18 cellular contexts compared by ENCODE assay signal in the genomic region with DNA sequence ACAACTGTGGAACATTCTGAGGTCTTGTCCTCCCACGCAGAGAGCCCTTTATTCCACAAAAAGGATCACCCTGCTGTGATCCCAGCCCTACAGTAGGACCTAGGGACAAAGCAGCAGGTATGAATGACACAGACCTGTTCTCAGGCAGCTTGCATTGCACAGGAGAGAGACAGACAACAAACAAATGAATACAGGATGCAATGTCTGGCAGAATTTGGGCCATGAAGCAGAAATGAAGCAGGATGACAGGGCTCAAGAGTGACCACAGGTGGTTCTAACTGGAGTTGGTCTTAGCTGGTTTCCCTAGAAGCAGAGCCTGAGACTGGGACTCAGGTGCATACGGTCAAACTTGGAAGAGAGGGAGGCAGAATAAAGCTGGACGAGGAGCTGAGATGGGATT.
A peak's percentile ranks its signal among the peaks of the same experiment; 100 is the strongest.
DNase-seq lines count a peak whose midpoint lies in the region; ATAC-seq, FAIRE-seq and TF ChIP-seq lines count a peak whose summit lies in the region.
"Had no signal": no experiment of that assay in that cellular context is flagged by ENCODE, and none has a peak within 500 bp of the region (broad histone marks: within the 10 kb centered on the region; RNA-seq: fewer than 3 reads in every experiment).

No MANE protein-coding gene starts in this region.

- no peak overlapping the region for H3K4me3 ChIP-seq in mesendoderm (ENCODE audit: low read length)
- H3K4me3 ChIP-seq: BLaER1 treated with 17β-estradiol and CSF1 and Interleukin-3, amounts not matched to agents 10 nM and 100 nM; GM12878; GM23248 had no signal

- peak overlapping the region; percentile 37 for H3K27ac Mint-ChIP-seq in nephron progenitor cell
- H3K27ac Mint-ChIP-seq: B cell; CD8-positive, alpha-beta T cell had no signal

- H4K5ac ChIP-seq in mesendoderm (ENCODE audit: low read length), result no peak overlapping the region

- DNase-seq in G401 (ENCODE audit: low spot score) (peak; percentile 59), NCI-H69 (lab: John Stamatoyannopoulos, UW) (peak; percentile 32), cerebellum (ENCODE audit: low spot score) (peak; percentile 55), nephron progenitor cell (no peak), mesendoderm (no peak), GM12892 (ENCODE audit: insufficient read length) (no peak)
- DNase-seq: 8988T; Calu3; CD8-positive, alpha-beta T cell; DMS79 treated with DMSO at 0.1 percent for 48 hours; GM23248; HCEC 1CT; IMR-90 had no signal

- no peak for TF ChIP-seq CTCF in nephron progenitor cell (IDR thresholded peaks at IDR 0.05)

- no peaks in the 10 kb centered on the region for H3K79me1 ChIP-seq in mesendoderm (ENCODE audit: low read length)

- no peak overlapping the region for H2BK5ac ChIP-seq in mesendoderm (ENCODE audit: low read length)

- ATAC-seq in HG03565 (IDR thresholded peaks at IDR 0.05; ENCODE audit: unreplicated experiment), result no peak
- ATAC-seq: CD8-positive, alpha-beta T cell; GM12878 had no signal

- no peak overlapping the region for H3K23ac ChIP-seq in mesendoderm (ENCODE audit: low read length)

- H3K9ac ChIP-seq in mesendoderm (ENCODE audit: low read length), result no peak overlapping the region
- H3K9ac ChIP-seq: BLaER1 treated with 17β-estradiol and CSF1 and Interleukin-3, amounts not matched to agents 10 nM and 100 nM; GM23248 had no signal

- H2BK15ac ChIP-seq in mesendoderm (replicated peaks; ENCODE audit: low read depth), result no peak overlapping the region

- H3K4me1 Mint-ChIP-seq in nephron progenitor cell, result peaks cover 16% of the 10 kb centered on the region
- H3K4me1 Mint-ChIP-seq: B cell had no signal

- no peak overlapping the region for H3K27ac ChIP-seq in mesendoderm (ENCODE audit: low read depth, low read length)
- H3K27ac ChIP-seq: BLaER1 treated with 17β-estradiol and CSF1 and Interleukin-3, amounts not matched to agents 10 nM and 100 nM; GM23248 had no signal

- H3K27me3 ChIP-seq in mesendoderm (ENCODE audit: insufficient read depth, low read length, poor library complexity), result no peaks in the 10 kb centered on the region
- H3K27me3 ChIP-seq: BLaER1 treated with 17β-estradiol and CSF1 and Interleukin-3, amounts not matched to agents 10 nM and 100 nM had no signal

- H4K8ac ChIP-seq in mesendoderm (ENCODE audit: low read depth, low read length), result no peak overlapping the region

- no peak overlapping the region for H3K18ac ChIP-seq in mesendoderm (ENCODE audit: low read length)

- H3K4me2 ChIP-seq in mesendoderm (ENCODE audit: low read length), result no peak overlapping the region
- H3K4me2 ChIP-seq: BLaER1 treated with 17β-estradiol and CSF1 and Interleukin-3, amounts not matched to agents 10 nM and 100 nM had no signal

- no peaks in the 10 kb centered on the region for H3K36me3 ChIP-seq in mesendoderm (ENCODE audit: control insufficient read depth, insufficient read depth, low read length)
- H3K36me3 ChIP-seq: BLaER1 treated with 17β-estradiol and CSF1 and Interleukin-3, amounts not matched to agents 10 nM and 100 nM had no signal

- no peaks in the 10 kb centered on the region for H3K27me3 Mint-ChIP-seq in nephron progenitor cell (ENCODE audit: low read depth, poor library complexity)

- TF ChIP-seq POLR2A in GM12892 (IDR thresholded peaks at IDR 0.05; ENCODE audit: low read depth, low read length), result no peak

- H2AK5ac ChIP-seq in mesendoderm (ENCODE audit: low read length), result no peak overlapping the region

- no peak overlapping the region for H3K4me3 Mint-ChIP-seq in nephron progenitor cell
- H3K4me3 Mint-ChIP-seq: B cell; CD8-positive, alpha-beta T cell had no signal

- no peaks in the 10 kb centered on the region for H3K79me2 ChIP-seq in mesendoderm (ENCODE audit: control insufficient read depth, insufficient read depth, low read length)

- H3K36me3 Mint-ChIP-seq in nephron progenitor cell (ENCODE audit: low read depth), result no peaks in the 10 kb centered on the region
- H3K36me3 Mint-ChIP-seq: CD8-positive, alpha-beta T cell had no signal

- no CpG with 5 or more reads among the region's 3 CpGs for WGBS in mesendoderm (ENCODE audit: extremely low coverage, insufficient coverage, low lambda C conversion rate)

- no peak overlapping the region for H3K4ac ChIP-seq in mesendoderm (ENCODE audit: low read depth, low read length)

- no peaks in the 10 kb centered on the region for H3K4me1 ChIP-seq in mesendoderm (ENCODE audit: control insufficient read depth, low read depth, low read length)
- H3K4me1 ChIP-seq: BLaER1 treated with 17β-estradiol and CSF1 and Interleukin-3, amounts not matched to agents 10 nM and 100 nM had no signal

- in situ Hi-C loops in G401 (cut with HindIII; ENCODE audit: low sequenced_read_pairs), result no loop called here

- no peak for FAIRE-seq in GM12892 (lab: Jason Lieb, UNC)
- FAIRE-seq: GM12878, HTR-8/SVneo had no signal

- no peaks in the 10 kb centered on the region for H3K9me3 Mint-ChIP-seq in nephron progenitor cell
- H3K9me3 Mint-ChIP-seq: CD8-positive, alpha-beta T cell had no signal

- H3K56ac ChIP-seq in mesendoderm (ENCODE audit: low read length), result no peak overlapping the region

- H2BK120ac ChIP-seq in mesendoderm (ENCODE audit: low read depth, low read length), result no peak overlapping the region

Comparison
In these comparisons a context has a peak if more than half of its experiments do, and no peak if none do; other contexts are left out.
1. DNase-seq: peak in G401 (single experiment), NCI-H69 (single experiment) and cerebellum (single experiment); none in nephron progenitor cell (single experiment), mesendoderm (single experiment) and GM12892 (single experiment).